ENCODE assay signal across 30 cellular contexts in the genomic region with DNA sequence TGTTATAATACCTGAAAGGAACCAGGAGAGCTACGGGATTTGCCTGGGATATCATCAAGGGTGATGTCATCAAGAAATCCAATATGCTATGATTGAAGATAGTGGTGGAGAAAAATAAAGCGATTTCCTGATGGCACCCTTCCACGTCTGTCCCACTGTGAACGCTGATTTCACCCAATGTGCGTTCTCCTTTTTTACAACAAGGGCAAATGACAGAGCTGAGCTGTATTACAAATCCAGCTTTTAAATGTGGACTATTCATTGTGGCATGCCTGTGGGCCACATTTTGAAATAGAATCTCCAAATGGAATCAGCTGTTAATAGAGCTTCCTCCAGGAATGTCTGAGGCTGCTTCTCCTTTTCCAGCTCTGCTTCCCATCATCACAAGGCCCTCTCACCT. TPM values are rescaled to one million over a fixed set of nuclear protein-coding genes. Genes with fewer than 3 reads are reported as not detected.
"Had no signal": no experiment of that assay in that cellular context is flagged by ENCODE, and none has a peak within 500 bp of the region (broad histone marks: within the 10 kb centered on the region; RNA-seq: fewer than 3 reads in every experiment).

No MANE protein-coding gene starts in this region.

- H3K27me3 ChIP-seq: esophagus squamous epithelium, gastrocnemius medialis, hepatocyte, upper lobe of left lung, vagina had no signal

- H3K4me3 Mint-ChIP-seq: activated CD4-positive, alpha-beta T cell treated with anti-CD3 and anti-CD28 coated beads for 36 hours; activated naive CD8-positive, alpha-beta T cell; brain; naive thymus-derived CD4-positive, alpha-beta T cell; neural crest cell; stimulated activated effector memory CD8-positive, alpha-beta T cell treated with anti-CD3 and anti-CD28 coated beads, Interleukin-12 subunit alpha, Interleukin-12 subunit beta, amount 100 ng/mL, for 72 hours; stimulated activated naive CD8-positive, alpha-beta T cell treated with anti-CD3 and anti-CD28 coated beads, Interleukin-15, Interleukin-2, amounts not matched to agents 100 ng/mL and 50 ng/mL, for 24 hours had no signal

- H3K9me3 Mint-ChIP-seq: brain; naive thymus-derived CD4-positive, alpha-beta T cell; neural crest cell; stimulated activated effector memory CD8-positive, alpha-beta T cell treated with anti-CD3 and anti-CD28 coated beads, Interleukin-12 subunit alpha, Interleukin-12 subunit beta, amount 100 ng/mL, for 72 hours; stimulated activated naive CD8-positive, alpha-beta T cell treated with anti-CD3 and anti-CD28 coated beads, Interleukin-15, Interleukin-2, amounts not matched to agents 100 ng/mL and 50 ng/mL, for 24 hours had no signal

- H3K27ac ChIP-seq: epithelial cell of prostate, gastrocnemius medialis, hepatocyte, thoracic aorta, upper lobe of left lung, vagina had no signal

- H3K4me3 ChIP-seq: esophagus squamous epithelium, gastrocnemius medialis, hepatocyte, thoracic aorta, upper lobe of left lung, vagina had no signal

- H3K36me3 ChIP-seq: esophagus squamous epithelium, thoracic aorta, upper lobe of left lung, vagina had no signal

- DNase-seq: activated CD4-positive, CD25-positive, alpha-beta regulatory T cell; activated effector memory CD4-positive, alpha-beta T cell treated with Interleukin-2 at 50 U/mL for 16 hours; activated naive CD4-positive, alpha-beta T cell treated with Interleukin-2 at 50 U/mL for 16 hours; aorta; central memory CD4-positive, alpha-beta T cell; effector CD8-positive, alpha-beta T cell; esophagus squamous epithelium; gastrocnemius medialis; left cardiac atrium; left ventricle myocardium superior; naive thymus-derived CD4-positive, alpha-beta T cell; nucleus accumbens; posterior cingulate gyrus; small intestine; stimulated activated CD4-positive, alpha-beta T cell treated with anti-CD3 and anti-CD28 coated beads, Interleukin-4, amount 100 ng/mL, for 24 hours; upper lobe of left lung had no signal

- H3K4me2 ChIP-seq: hepatocyte had no signal

- H3K36me3 Mint-ChIP-seq: stimulated activated effector memory CD8-positive, alpha-beta T cell treated with anti-CD3 and anti-CD28 coated beads, Interleukin-12 subunit alpha, Interleukin-12 subunit beta, amount 100 ng/mL, for 72 hours had no signal

- H2AFZ ChIP-seq: hepatocyte had no signal

- H3K9me3 ChIP-seq: esophagus squamous epithelium, gastrocnemius medialis, thoracic aorta, upper lobe of left lung, vagina had no signal

- H3K79me2 ChIP-seq: hepatocyte had no signal

- H3K27ac Mint-ChIP-seq: activated CD4-positive, alpha-beta T cell treated with anti-CD3 and anti-CD28 coated beads for 36 hours; activated naive CD8-positive, alpha-beta T cell; naive thymus-derived CD4-positive, alpha-beta T cell; stimulated activated effector memory CD8-positive, alpha-beta T cell treated with anti-CD3 and anti-CD28 coated beads, Interleukin-12 subunit alpha, Interleukin-12 subunit beta, amount 100 ng/mL, for 72 hours; stimulated activated naive CD8-positive, alpha-beta T cell treated with anti-CD3 and anti-CD28 coated beads, Interleukin-15, Interleukin-2, amounts not matched to agents 100 ng/mL and 50 ng/mL, for 24 hours had no signal

- H3K4me1 Mint-ChIP-seq: activated CD4-positive, alpha-beta T cell treated with anti-CD3 and anti-CD28 coated beads for 36 hours; brain; neural crest cell; stimulated activated effector memory CD8-positive, alpha-beta T cell treated with anti-CD3 and anti-CD28 coated beads, Interleukin-12 subunit alpha, Interleukin-12 subunit beta, amount 100 ng/mL, for 72 hours had no signal

- H3K27me3 Mint-ChIP-seq: activated CD4-positive, alpha-beta T cell treated with anti-CD3 and anti-CD28 coated beads for 36 hours; activated naive CD8-positive, alpha-beta T cell; naive thymus-derived CD4-positive, alpha-beta T cell; stimulated activated naive CD8-positive, alpha-beta T cell treated with anti-CD3 and anti-CD28 coated beads, Interleukin-15, Interleukin-2, amounts not matched to agents 100 ng/mL and 50 ng/mL, for 24 hours had no signal

RNA-seq across cellular contexts. Expression of a gene that starts 23.3 kb away (rescaled TPM):
- total RNA-seq: activated CD4-positive, alpha-beta T cell treated with anti-CD3 and anti-CD28 coated beads for 36 hours; dermis microvascular lymphatic vessel endothelial cell; gastrocnemius medialis; left cardiac atrium; lung microvascular endothelial cell; mucosa of gallbladder; naive thymus-derived CD4-positive, alpha-beta T cell; T-helper 1 cell treated with Interleukin-12 subunit alpha and Interleukin-12 subunit beta and Interleukin-4 antibody, amounts not matched to agents 30 ng/mL and 1 ng/mL, for 36 hours; vagina had no signal

RNA-seq across cellular contexts. Expression of a gene that starts 43.9 kb away (rescaled TPM):
- total RNA-seq: activated CD4-positive, alpha-beta T cell treated with anti-CD3 and anti-CD28 coated beads for 36 hours; dermis microvascular lymphatic vessel endothelial cell; hepatocyte; lung microvascular endothelial cell; naive thymus-derived CD4-positive, alpha-beta T cell; neural crest cell; T-helper 1 cell treated with Interleukin-12 subunit alpha and Interleukin-12 subunit beta and Interleukin-4 antibody, amounts not matched to agents 30 ng/mL and 1 ng/mL, for 36 hours had no signal
